ENCODE assay signal across 8 cellular contexts in genomic region chr11:35419713-35420333, GRCh38. TPM values are rescaled to one million over a fixed set of nuclear protein-coding genes. Genes with fewer than 3 reads are reported as not detected.
A peak's percentile ranks its signal among the peaks of the same experiment; 100 is the strongest.
DNase-seq lines count a peak whose midpoint lies in the region; ATAC-seq and TF ChIP-seq lines count a peak whose summit lies in the region.

No MANE protein-coding gene starts in this region.

- DNase-seq in GM03348 (ENCODE audit: low spot score) (peak; percentile 36), T-cell (no peak), foreskin keratinocyte (no peak), sciatic nerve (ENCODE audit: low spot score) (no peak), dedifferentiated amniotic fluid mesenchymal stem cell (ENCODE audit: extremely low spot score) (no peak)

- H3K27me3 ChIP-seq in foreskin keratinocyte = peaks cover 100% of the 10 kb centered on the region

- intact Hi-C loops in sciatic nerve (cut with DNase I) = no loop called here

- H3K27me3 Mint-ChIP-seq in T-cell = peaks cover 68 to 77% of the 10 kb centered on the region in 2 donors

- POLR2A ChIA-PET in T-cell (lab: Charles Lee) = no interaction called here

- peak overlapping the region; percentile 51 to 71 (median 55) for H3K4me3 Mint-ChIP-seq in T-cell

- H3K4me1 ChIP-seq in foreskin keratinocyte = no peaks in the 10 kb centered on the region

- no peak for TF ChIP-seq CTCF in foreskin keratinocyte (conservative IDR thresholded peaks at IDR 0.05)

- H3K27ac Mint-ChIP-seq in T-cell = no peak overlapping the region

- H3K36me3 Mint-ChIP-seq in T-cell = no peaks in the 10 kb centered on the region

- no peaks in the 10 kb centered on the region for H3K9me3 Mint-ChIP-seq in T-cell

- H3K4me1 Mint-ChIP-seq in T-cell = peaks cover 14 to 20% (median 18%) of the 10 kb centered on the region in 3 donors

- no peak for ATAC-seq in T-cell (replicated peaks in 1 of 4)
- peak; percentile 7 for ATAC-seq in foreskin keratinocyte
- peak; percentile 40 for ATAC-seq in sciatic nerve
- no peak for ATAC-seq in HG02870 (IDR thresholded peaks at IDR 0.05; ENCODE audit: unreplicated experiment)
- no peak for ATAC-seq in HG02938 (IDR thresholded peaks at IDR 0.05; ENCODE audit: unreplicated experiment)
- no peak for ATAC-seq in HG02642 (IDR thresholded peaks at IDR 0.05; ENCODE audit: poor library complexity, unreplicated experiment)

- H3K27ac ChIP-seq in foreskin keratinocyte = no peak overlapping the region

- CTCF ChIA-PET in T-cell (lab: Charles Lee) = interaction anchor here in 1 of 2 donors (0.6 kb wide), 1 partner anchor 1082 kb away, joined by 3 read pairs; no protein-coding TSS in a partner anchor

RNA-seq across cellular contexts. Expression of gene SLC1A2, which starts 0.5 kb away (rescaled TPM):
- total RNA-seq in T-cell (under 1 TPM; 0.07 to 0.19 (median 0.12) TPM), foreskin keratinocyte (not detected in 2 replicates), sciatic nerve (0.98 TPM)
- polyA plus RNA-seq in foreskin keratinocyte = not detected in 2 replicates

Comparison
In these comparisons a context has a peak if more than half of its experiments do, and no peak if none do; other contexts are left out.
1. ATAC-seq: peak in foreskin keratinocyte (single experiment) and sciatic nerve (single experiment); none in T-cell (0 of 4), HG02870 (single experiment), HG02938 (single experiment) and HG02642 (single experiment).